ENCODE assay signal across 15 cellular contexts in genomic region chr2:230921806-230922595, GRCh38. TPM values are rescaled to one million over a fixed set of nuclear protein-coding genes. Genes with fewer than 3 reads are reported as not detected.
DNase-seq lines count a peak whose midpoint lies in the region; ATAC-seq, FAIRE-seq and TF ChIP-seq lines count a peak whose summit lies in the region.
"Had no signal": no experiment of that assay in that cellular context is flagged by ENCODE, and none has a peak within 500 bp of the region (broad histone marks: within the 10 kb centered on the region; RNA-seq: fewer than 3 reads in every experiment).

No MANE protein-coding gene starts in this region.

- H3K4me3 Mint-ChIP-seq in CD8-positive, alpha-beta T cell: peak overlapping the region; percentile 42
- H3K4me3 Mint-ChIP-seq: neural progenitor cell had no signal

- FAIRE-seq in GM18507 (lab: Jason Lieb, UNC): peak; percentile 24

- no peaks in the 10 kb centered on the region for H3K36me3 Mint-ChIP-seq in CD8-positive, alpha-beta T cell
- H3K36me3 Mint-ChIP-seq: neural progenitor cell had no signal

- no peaks in the 10 kb centered on the region for H3K9me3 ChIP-seq in CD8-positive, alpha-beta T cell (ENCODE audit: low read length)
- H3K9me3 ChIP-seq: right atrium auricular region had no signal

- H3K36me3 ChIP-seq in CD8-positive, alpha-beta T cell (ENCODE audit: insufficient read depth, low read length): no peaks in the 10 kb centered on the region
- H3K36me3 ChIP-seq: neural progenitor cell, right atrium auricular region had no signal

- no peaks in the 10 kb centered on the region for H3K27me3 Mint-ChIP-seq in CD8-positive, alpha-beta T cell (ENCODE audit: low read depth)

- H3K27ac Mint-ChIP-seq in CD8-positive, alpha-beta T cell: peak overlapping the region; percentile 66
- H3K27ac Mint-ChIP-seq: neural progenitor cell had no signal

- H3K27ac ChIP-seq in CD8-positive, alpha-beta T cell (ENCODE audit: low read depth, low read length): no peak overlapping the region
- H3K27ac ChIP-seq: neural progenitor cell, right atrium auricular region had no signal

- no peak for ATAC-seq in CD8-positive, alpha-beta T cell
- ATAC-seq in HG02852 (IDR thresholded peaks at IDR 0.05; ENCODE audit: unreplicated experiment): no peak
- ATAC-seq: HCT116 had no signal

- intact Hi-C loops in CD8-positive, alpha-beta T cell (cut with DNase I, micrococcal nuclease): loop anchor here in 1 of 2 experiments (5.0 kb wide), 1 partner anchor 50 kb away; no protein-coding TSS in a partner anchor
- intact Hi-C loops in posterior cingulate gyrus (cut with DNase I): no loop called here

- CTCF ChIA-PET in CD8-positive, alpha-beta T cell (lab: Charles Lee): interaction anchor here (1.9 kb wide), 1 partner anchor 65 kb away, joined by 8 read pairs; no protein-coding TSS in a partner anchor
- CTCF ChIA-PET in HEK293T (lab: Yijun Ruan, JAX): interaction anchor here (0.6 to 1.3 kb wide), 2 partner anchors 28 to 98 kb away, joined by 3 read pairs; no protein-coding TSS in a partner anchor

- no peaks in the 10 kb centered on the region for H3K9me3 Mint-ChIP-seq in CD8-positive, alpha-beta T cell
- H3K9me3 Mint-ChIP-seq: neural progenitor cell had no signal

- H3K4me3 ChIP-seq in CD8-positive, alpha-beta T cell (ENCODE audit: low read depth, low read length): no peak overlapping the region
- H3K4me3 ChIP-seq: neural progenitor cell, right atrium auricular region had no signal

- no peaks in the 10 kb centered on the region for H3K27me3 ChIP-seq in CD8-positive, alpha-beta T cell (ENCODE audit: insufficient read depth, low read length)
- H3K27me3 ChIP-seq: neural progenitor cell, right atrium auricular region had no signal

- H3K4me1 ChIP-seq in CD8-positive, alpha-beta T cell (ENCODE audit: insufficient read depth, low read length): peaks cover 52% of the 10 kb centered on the region
- H3K4me1 ChIP-seq: neural progenitor cell, right atrium auricular region had no signal

- TF ChIP-seq CTCF in CD8-positive, alpha-beta T cell (IDR thresholded peaks at IDR 0.05): no peak

- DNase-seq in CD8-positive, alpha-beta T cell: no peak
- DNase-seq in GM18507 (ENCODE audit: extremely low spot score, insufficient read length, low read depth) (no peak), posterior cingulate gyrus (peak in 6 of 10 donors; percentile 1 to 70 (median 14)), NCI-H2196 treated with DMSO at 0.1 percent for 48 hours (lab: John Stamatoyannopoulos, UW; ENCODE audit: unreplicated experiment) (no peak), HEK293T (ENCODE audit: extremely low spot score) (no peak)
- DNase-seq in activated T-cell treated with anti-CD3 and anti-CD28 coated beads, Interleukin-2, amount 50 U/mL, for 48 hours: peak; percentile 18 to 21
- DNase-seq: amniotic stem cell; mesenchymal stem cell; Right ventricle myocardium superior; stimulated activated CD4-positive, alpha-beta T cell treated with anti-CD3 and anti-CD28 coated beads, Interleukin-2, amount 100 ng/mL, for 48 hours had no signal

- POLR2A ChIA-PET in CD8-positive, alpha-beta T cell (lab: Charles Lee): no interaction called here
- POLR2A ChIA-PET in HEK293T (lab: Yijun Ruan, JAX): no interaction called here

- peaks cover 72% of the 10 kb centered on the region for H3K4me1 Mint-ChIP-seq in CD8-positive, alpha-beta T cell (ENCODE audit: low read depth)

TF ChIP-seq in HEK293T, 16 proteins besides CTCF, POLR2A, EP300 and RAD21:
- TF ChIP-seq CTBP1 (IDR thresholded peaks at IDR 0.05; ENCODE audit: borderline replicate concordance): no peak
- no peak for TF ChIP-seq FOXK2 (IDR thresholded peaks at IDR 0.05)
- TF ChIP-seq HDGF (IDR thresholded peaks at IDR 0.05; ENCODE audit: borderline replicate concordance): no peak
- no peak for TF ChIP-seq ZNF384 (IDR thresholded peaks at IDR 0.05)
- no peak for TF ChIP-seq LEF1 (IDR thresholded peaks at IDR 0.05; ENCODE audit: borderline replicate concordance)
- no peak for TF ChIP-seq NFRKB (IDR thresholded peaks at IDR 0.05)
- no peak for TF ChIP-seq FOXA1 (IDR thresholded peaks at IDR 0.05)

RNA-seq across cellular contexts. Expression of gene GPR55, which starts 3.0 kb away (rescaled TPM):
- 1 to 10 TPM; 3.2 to 3.4 TPM for total RNA-seq in CD8-positive, alpha-beta T cell
- total RNA-seq: epithelial cell of proximal tubule, right atrium auricular region, Right ventricle myocardium superior had no signal

RNA-seq across cellular contexts. Expression of gene ITM2C, which starts 57.3 kb away (rescaled TPM):
- total RNA-seq in CD8-positive, alpha-beta T cell: 10 to 100 TPM; 23.2 to 27.4 TPM

Comparison
In these comparisons a context has a peak if more than half of its experiments do, and no peak if none do; other contexts are left out.
1. DNase-seq: peak in activated T-cell treated with anti-CD3 and anti-CD28 coated beads, Interleukin-2, amount 50 U/mL, for 48 hours (2 of 2) and posterior cingulate gyrus (6 of 10); none in CD8-positive, alpha-beta T cell (0 of 7), GM18507 (single experiment), NCI-H2196 treated with DMSO at 0.1 percent for 48 hours (single experiment) and HEK293T (single experiment).